In the genomic region with DNA sequence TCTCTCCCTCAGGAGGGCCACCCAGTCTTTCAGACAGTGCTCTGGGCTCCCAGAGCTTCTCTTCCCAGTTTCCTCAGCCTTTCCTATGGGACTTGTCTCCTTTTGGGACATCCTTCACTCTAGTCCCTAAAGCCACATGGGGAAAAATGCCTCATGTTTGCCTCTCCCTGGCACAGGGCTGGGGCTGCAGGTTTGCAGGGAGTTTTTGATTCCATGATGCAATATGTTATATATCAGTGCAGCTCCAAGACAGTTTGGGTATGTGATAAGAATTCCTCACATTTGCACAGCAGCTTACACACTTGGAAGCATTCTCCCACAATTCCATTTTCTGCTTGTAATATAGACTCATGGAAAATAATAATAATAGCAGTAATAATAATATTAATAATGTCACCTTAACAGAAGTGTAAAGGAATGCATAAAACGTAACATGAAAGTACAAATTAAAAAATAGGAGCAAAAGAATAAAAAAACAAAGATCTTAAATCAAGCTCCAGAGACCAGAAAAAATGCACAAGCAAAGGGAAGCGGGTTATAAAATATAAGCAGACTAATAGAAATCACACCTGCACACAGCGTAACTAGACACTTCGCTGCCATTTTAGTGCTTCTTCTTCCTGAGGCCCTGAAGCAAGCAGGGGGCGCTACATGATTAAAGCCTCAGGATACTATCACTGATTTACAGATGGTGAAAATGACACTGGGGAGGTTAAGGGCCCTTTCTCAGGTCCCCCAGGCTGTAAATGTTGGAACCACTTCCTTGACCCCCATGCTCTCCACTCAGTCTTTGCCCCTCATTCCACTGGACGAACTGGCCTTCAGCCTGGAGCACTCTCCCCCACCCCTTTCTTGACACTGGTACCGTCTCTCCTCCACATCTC, we compare ENCODE assay signal across 1 cellular context.
TF ChIP-seq lines count a peak whose summit lies in the region.

No MANE protein-coding gene starts in this region.

TF ChIP-seq in K562, 482 proteins besides CTCF, POLR2A, EP300 and RAD21 (continued from another document and continues in another):
- TF ChIP-seq, protein P1, sequence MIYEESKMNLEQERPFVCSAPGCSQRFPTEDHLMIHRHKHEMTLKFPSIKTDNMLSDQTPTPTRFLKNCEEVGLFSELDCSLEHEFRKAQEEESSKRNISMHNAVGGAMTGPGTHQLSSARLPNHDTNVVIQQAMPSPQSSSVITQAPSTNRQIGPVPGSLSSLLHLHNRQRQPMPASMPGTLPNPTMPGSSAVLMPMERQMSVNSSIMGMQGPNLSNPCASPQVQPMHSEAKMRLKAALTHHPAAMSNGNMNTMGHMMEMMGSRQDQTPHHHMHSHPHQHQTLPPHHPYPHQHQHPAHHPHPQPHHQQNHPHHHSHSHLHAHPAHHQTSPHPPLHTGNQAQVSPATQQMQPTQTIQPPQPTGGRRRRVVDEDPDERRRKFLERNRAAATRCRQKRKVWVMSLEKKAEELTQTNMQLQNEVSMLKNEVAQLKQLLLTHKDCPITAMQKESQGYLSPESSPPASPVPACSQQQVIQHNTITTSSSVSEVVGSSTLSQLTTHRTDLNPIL (CRISPR knock-in tag; IDR thresholded peaks at IDR 0.05) = no peak
- TF ChIP-seq, protein P2, sequence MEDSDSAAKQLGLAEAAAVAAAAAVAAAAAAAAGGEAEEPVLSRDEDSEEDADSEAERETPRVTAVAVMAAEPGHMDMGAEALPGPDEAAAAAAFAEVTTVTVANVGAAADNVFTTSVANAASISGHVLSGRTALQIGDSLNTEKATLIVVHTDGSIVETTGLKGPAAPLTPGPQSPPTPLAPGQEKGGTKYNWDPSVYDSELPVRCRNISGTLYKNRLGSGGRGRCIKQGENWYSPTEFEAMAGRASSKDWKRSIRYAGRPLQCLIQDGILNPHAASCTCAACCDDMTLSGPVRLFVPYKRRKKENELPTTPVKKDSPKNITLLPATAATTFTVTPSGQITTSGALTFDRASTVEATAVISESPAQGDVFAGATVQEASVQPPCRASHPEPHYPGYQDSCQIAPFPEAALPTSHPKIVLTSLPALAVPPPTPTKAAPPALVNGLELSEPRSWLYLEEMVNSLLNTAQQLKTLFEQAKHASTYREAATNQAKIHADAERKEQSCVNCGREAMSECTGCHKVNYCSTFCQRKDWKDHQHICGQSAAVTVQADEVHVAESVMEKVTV (CRISPR knock-in tag; IDR thresholded peaks at IDR 0.05) = peak; percentile 71
- TF ChIP-seq, protein P3, sequence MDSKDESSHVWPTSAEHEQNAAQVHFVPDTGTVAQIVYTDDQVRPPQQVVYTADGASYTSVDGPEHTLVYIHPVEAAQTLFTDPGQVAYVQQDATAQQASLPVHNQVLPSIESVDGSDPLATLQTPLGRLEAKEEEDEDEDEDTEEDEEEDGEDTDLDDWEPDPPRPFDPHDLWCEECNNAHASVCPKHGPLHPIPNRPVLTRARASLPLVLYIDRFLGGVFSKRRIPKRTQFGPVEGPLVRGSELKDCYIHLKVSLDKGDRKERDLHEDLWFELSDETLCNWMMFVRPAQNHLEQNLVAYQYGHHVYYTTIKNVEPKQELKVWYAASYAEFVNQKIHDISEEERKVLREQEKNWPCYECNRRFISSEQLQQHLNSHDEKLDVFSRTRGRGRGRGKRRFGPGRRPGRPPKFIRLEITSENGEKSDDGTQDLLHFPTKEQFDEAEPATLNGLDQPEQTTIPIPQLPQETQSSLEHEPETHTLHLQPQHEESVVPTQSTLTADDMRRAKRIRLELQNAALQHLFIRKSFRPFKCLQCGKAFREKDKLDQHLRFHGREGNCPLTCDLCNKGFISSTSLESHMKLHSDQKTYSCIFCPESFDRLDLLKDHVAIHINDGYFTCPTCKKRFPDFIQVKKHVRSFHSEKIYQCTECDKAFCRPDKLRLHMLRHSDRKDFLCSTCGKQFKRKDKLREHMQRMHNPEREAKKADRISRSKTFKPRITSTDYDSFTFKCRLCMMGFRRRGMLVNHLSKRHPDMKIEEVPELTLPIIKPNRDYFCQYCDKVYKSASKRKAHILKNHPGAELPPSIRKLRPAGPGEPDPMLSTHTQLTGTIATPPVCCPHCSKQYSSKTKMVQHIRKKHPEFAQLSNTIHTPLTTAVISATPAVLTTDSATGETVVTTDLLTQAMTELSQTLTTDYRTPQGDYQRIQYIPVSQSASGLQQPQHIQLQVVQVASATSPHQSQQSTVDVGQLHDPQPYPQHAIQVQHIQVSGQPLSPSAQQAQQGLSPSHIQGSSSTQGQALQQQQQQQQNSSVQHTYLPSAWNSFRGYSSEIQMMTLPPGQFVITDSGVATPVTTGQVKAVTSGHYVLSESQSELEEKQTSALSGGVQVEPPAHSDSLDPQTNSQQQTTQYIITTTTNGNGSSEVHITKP (IDR thresholded peaks at IDR 0.05; ENCODE audit: partially characterized antibody) = peak; percentile 78
- TF ChIP-seq, protein P4, sequence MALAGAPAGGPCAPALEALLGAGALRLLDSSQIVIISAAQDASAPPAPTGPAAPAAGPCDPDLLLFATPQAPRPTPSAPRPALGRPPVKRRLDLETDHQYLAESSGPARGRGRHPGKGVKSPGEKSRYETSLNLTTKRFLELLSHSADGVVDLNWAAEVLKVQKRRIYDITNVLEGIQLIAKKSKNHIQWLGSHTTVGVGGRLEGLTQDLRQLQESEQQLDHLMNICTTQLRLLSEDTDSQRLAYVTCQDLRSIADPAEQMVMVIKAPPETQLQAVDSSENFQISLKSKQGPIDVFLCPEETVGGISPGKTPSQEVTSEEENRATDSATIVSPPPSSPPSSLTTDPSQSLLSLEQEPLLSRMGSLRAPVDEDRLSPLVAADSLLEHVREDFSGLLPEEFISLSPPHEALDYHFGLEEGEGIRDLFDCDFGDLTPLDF (CRISPR knock-in tag; IDR thresholded peaks at IDR 0.05) = no peak
- TF ChIP-seq, protein P5, sequence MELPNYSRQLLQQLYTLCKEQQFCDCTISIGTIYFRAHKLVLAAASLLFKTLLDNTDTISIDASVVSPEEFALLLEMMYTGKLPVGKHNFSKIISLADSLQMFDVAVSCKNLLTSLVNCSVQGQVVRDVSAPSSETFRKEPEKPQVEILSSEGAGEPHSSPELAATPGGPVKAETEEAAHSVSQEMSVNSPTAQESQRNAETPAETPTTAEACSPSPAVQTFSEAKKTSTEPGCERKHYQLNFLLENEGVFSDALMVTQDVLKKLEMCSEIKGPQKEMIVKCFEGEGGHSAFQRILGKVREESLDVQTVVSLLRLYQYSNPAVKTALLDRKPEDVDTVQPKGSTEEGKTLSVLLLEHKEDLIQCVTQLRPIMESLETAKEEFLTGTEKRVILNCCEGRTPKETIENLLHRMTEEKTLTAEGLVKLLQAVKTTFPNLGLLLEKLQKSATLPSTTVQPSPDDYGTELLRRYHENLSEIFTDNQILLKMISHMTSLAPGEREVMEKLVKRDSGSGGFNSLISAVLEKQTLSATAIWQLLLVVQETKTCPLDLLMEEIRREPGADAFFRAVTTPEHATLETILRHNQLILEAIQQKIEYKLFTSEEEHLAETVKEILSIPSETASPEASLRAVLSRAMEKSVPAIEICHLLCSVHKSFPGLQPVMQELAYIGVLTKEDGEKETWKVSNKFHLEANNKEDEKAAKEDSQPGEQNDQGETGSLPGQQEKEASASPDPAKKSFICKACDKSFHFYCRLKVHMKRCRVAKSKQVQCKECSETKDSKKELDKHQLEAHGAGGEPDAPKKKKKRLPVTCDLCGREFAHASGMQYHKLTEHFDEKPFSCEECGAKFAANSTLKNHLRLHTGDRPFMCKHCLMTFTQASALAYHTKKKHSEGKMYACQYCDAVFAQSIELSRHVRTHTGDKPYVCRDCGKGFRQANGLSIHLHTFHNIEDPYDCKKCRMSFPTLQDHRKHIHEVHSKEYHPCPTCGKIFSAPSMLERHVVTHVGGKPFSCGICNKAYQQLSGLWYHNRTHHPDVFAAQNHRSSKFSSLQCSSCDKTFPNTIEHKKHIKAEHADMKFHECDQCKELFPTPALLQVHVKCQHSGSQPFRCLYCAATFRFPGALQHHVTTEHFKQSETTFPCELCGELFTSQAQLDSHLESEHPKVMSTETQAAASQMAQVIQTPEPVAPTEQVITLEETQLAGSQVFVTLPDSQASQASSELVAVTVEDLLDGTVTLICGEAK (IDR thresholded peaks at IDR 0.05) = no peak
- TF ChIP-seq, protein P5 (CRISPR knock-in tag; IDR thresholded peaks at IDR 0.05) = no peak
- TF ChIP-seq CAMTA2 (CRISPR knock-in tag; conservative IDR thresholded peaks at IDR 0.05) (no peak), MYBL2 (IDR thresholded peaks at IDR 0.05; ENCODE audit: low read depth) (no peak), MYBL2 (CRISPR knock-in tag; IDR thresholded peaks at IDR 0.05; ENCODE audit: borderline replicate concordance) (no peak), NCOA1 (IDR thresholded peaks at IDR 0.05; ENCODE audit: low read depth) (no peak), ARID2 (IDR thresholded peaks at IDR 0.05) (peak; percentile 83; the same call in 1 of the 2 replicates), CEBPB (tag; IDR thresholded peaks at IDR 0.05) (peak; percentile 63; the same call in 1 of the 2 replicates), SMC3 (conservative IDR thresholded peaks at IDR 0.05; ENCODE audit: insufficient read depth, low read depth, low read length) (peak; percentile 69), RAD51 (IDR thresholded peaks at IDR 0.05; ENCODE audit: borderline replicate concordance, low read depth) (no peak), ZZZ3 (IDR thresholded peaks at IDR 0.05) (no peak), FOS (IDR thresholded peaks at IDR 0.05; ENCODE audit: extremely low read depth, insufficient read length) (no peak), SMARCA5 (IDR thresholded peaks at IDR 0.05) (no peak), GTF2A2 (tag; IDR thresholded peaks at IDR 0.05) (no peak), ZC3H11A (IDR thresholded peaks at IDR 0.05; ENCODE audit: low read depth, low read length) (0 out of 2 replicates have a peak, but pooled peaks have one; percentile 20)
- TF ChIP-seq, protein P6, sequence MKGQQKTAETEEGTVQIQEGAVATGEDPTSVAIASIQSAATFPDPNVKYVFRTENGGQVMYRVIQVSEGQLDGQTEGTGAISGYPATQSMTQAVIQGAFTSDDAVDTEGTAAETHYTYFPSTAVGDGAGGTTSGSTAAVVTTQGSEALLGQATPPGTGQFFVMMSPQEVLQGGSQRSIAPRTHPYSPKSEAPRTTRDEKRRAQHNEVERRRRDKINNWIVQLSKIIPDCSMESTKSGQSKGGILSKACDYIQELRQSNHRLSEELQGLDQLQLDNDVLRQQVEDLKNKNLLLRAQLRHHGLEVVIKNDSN (CRISPR knock-in tag; IDR thresholded peaks at IDR 0.05) = no peak
- TF ChIP-seq, protein P7, sequence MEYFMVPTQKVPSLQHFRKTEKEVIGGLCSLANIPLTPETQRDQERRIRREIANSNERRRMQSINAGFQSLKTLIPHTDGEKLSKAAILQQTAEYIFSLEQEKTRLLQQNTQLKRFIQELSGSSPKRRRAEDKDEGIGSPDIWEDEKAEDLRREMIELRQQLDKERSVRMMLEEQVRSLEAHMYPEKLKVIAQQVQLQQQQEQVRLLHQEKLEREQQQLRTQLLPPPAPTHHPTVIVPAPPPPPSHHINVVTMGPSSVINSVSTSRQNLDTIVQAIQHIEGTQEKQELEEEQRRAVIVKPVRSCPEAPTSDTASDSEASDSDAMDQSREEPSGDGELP (CRISPR knock-in tag; IDR thresholded peaks at IDR 0.05; ENCODE audit: borderline replicate concordance) = 0 out of 2 replicates have a peak, but pooled peaks have one; percentile 31
- TF ChIP-seq, protein P8, sequence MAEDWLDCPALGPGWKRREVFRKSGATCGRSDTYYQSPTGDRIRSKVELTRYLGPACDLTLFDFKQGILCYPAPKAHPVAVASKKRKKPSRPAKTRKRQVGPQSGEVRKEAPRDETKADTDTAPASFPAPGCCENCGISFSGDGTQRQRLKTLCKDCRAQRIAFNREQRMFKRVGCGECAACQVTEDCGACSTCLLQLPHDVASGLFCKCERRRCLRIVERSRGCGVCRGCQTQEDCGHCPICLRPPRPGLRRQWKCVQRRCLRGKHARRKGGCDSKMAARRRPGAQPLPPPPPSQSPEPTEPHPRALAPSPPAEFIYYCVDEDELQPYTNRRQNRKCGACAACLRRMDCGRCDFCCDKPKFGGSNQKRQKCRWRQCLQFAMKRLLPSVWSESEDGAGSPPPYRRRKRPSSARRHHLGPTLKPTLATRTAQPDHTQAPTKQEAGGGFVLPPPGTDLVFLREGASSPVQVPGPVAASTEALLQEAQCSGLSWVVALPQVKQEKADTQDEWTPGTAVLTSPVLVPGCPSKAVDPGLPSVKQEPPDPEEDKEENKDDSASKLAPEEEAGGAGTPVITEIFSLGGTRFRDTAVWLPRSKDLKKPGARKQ (CRISPR knock-in tag; IDR thresholded peaks at IDR 0.05) = no peak
- TF ChIP-seq, protein P9, sequence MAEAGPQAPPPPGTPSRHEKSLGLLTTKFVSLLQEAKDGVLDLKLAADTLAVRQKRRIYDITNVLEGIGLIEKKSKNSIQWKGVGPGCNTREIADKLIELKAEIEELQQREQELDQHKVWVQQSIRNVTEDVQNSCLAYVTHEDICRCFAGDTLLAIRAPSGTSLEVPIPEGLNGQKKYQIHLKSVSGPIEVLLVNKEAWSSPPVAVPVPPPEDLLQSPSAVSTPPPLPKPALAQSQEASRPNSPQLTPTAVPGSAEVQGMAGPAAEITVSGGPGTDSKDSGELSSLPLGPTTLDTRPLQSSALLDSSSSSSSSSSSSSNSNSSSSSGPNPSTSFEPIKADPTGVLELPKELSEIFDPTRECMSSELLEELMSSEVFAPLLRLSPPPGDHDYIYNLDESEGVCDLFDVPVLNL (CRISPR knock-in tag; IDR thresholded peaks at IDR 0.05; ENCODE audit: low read depth) = no peak
- TF ChIP-seq, protein P10, sequence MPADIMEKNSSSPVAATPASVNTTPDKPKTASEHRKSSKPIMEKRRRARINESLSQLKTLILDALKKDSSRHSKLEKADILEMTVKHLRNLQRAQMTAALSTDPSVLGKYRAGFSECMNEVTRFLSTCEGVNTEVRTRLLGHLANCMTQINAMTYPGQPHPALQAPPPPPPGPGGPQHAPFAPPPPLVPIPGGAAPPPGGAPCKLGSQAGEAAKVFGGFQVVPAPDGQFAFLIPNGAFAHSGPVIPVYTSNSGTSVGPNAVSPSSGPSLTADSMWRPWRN (IDR thresholded peaks at IDR 0.05; ENCODE audit: low read depth) = no peak
